ENCODE assay signal across 8 cellular contexts in the genomic region with DNA sequence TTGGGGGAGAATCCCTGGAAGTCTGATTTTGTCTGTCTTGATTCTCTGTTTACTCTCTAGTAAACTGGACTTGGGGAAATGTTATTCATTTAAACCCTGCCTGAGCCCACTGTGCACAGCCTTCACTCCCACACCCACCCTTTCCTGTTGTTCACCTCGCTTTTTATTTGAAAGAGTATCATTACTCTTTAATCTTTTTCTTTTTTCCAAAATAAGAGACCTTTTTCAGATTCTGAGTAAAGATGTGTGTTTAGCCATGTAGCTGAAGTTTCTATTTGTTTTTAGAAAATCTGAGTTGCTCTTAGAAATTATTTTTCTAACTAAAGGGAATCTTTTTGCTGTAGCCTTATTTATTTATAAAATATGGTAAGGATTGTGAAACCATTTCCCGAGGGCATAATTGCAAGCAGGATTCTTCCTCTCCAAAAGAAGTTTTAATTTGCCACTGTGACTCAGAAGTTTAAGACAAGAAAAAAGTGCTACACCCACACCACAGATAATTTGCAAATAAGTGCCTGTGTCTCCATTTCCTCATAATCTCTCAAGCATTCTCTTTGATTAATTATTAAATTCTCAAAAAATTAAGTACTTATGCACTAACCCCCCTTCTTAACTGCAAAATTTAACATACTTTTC. TPM values are rescaled to one million over a fixed set of nuclear protein-coding genes. Genes with fewer than 3 reads are reported as not detected.
DNase-seq lines count a peak whose midpoint lies in the region; ATAC-seq, FAIRE-seq and TF ChIP-seq lines count a peak whose summit lies in the region.

No MANE protein-coding gene starts in this region.

- H3K4me1 ChIP-seq in H9 (ENCODE audit: insufficient read depth, low read length) (no peaks in the 10 kb centered on the region), keratinocyte (ENCODE audit: control insufficient read depth, extremely low read depth, insufficient read depth, low read length) (peaks cover 34% of the 10 kb centered on the region), pancreas (peaks cover 0 to 12% (median 11%) of the 10 kb centered on the region in 3 donors)

- no peak overlapping the region for H3K56ac ChIP-seq in H9 (ENCODE audit: insufficient read length, low read depth, low read length)

- H4K5ac ChIP-seq in H9 (ENCODE audit: insufficient read length, low read depth, low read length) = no peak overlapping the region

- H4K20me1 ChIP-seq in H9 (ENCODE audit: control insufficient read depth, insufficient read depth, insufficient read length) = no peaks in the 10 kb centered on the region
- H4K20me1 ChIP-seq in keratinocyte (ENCODE audit: control insufficient read depth, extremely low read depth, insufficient read depth, low read length) = no peaks in the 10 kb centered on the region

- H3K4ac ChIP-seq in H9 (ENCODE audit: low read depth, low read length) = no peak overlapping the region

- H3K79me1 ChIP-seq in H9 (ENCODE audit: insufficient read depth, low read depth, low read length, poor library complexity, severe bottlenecking) = no peaks in the 10 kb centered on the region

- H2AFZ ChIP-seq in H9 (ENCODE audit: low read length) (no peak overlapping the region), keratinocyte (ENCODE audit: control insufficient read depth, low read length) (no peak overlapping the region)

- no peak overlapping the region for H4K8ac ChIP-seq in H9 (replicated peaks; ENCODE audit: insufficient read length, low read depth, low read length)

- no peaks in the 10 kb centered on the region for H3K9me3 ChIP-seq in H9 (ENCODE audit: control insufficient read depth, low read depth, low read length)
- no peaks in the 10 kb centered on the region for H3K9me3 ChIP-seq in keratinocyte (ENCODE audit: control insufficient read depth, low read depth, low read length)
- no peaks in the 10 kb centered on the region for H3K9me3 ChIP-seq in pancreas

- ATAC-seq in pancreas = no peak

- dilution Hi-C loops in keratinocyte (cut with MboI; ENCODE audit: extremely low pct_ligation_motif_present, low sequenced_read_pairs) = no loop called here

- no peak overlapping the region for H3K27ac ChIP-seq in H9 (ENCODE audit: insufficient read length, low read depth, low read length)
- H3K27ac ChIP-seq in keratinocyte (ENCODE audit: control insufficient read depth, insufficient read depth, low read length) = peak overlapping the region; percentile 80
- no peak overlapping the region for H3K27ac ChIP-seq in pancreas

- H3K9ac ChIP-seq in H9 (ENCODE audit: extremely low read depth, insufficient read length, low read length) = no peak overlapping the region
- peak overlapping the region; percentile 62 for H3K9ac ChIP-seq in keratinocyte (ENCODE audit: control insufficient read depth, extremely low read depth, insufficient read depth, low read length)

- H3K36me3 ChIP-seq in keratinocyte (ENCODE audit: control insufficient read depth in 2 of 2, extremely low read depth in 1 of 2, insufficient read depth in 2 of 2, low read length in 2 of 2) (peaks cover 0 to 2% of the 10 kb centered on the region in 2 experiments), pancreas (no peaks in the 10 kb centered on the region)

- no peak overlapping the region for H2BK15ac ChIP-seq in H9 (ENCODE audit: low read depth, low read length)

- no peak overlapping the region for H2BK5ac ChIP-seq in H9 (ENCODE audit: insufficient read length, low read length)

- H3K79me2 ChIP-seq in H9 (ENCODE audit: insufficient read depth, low read length) = no peaks in the 10 kb centered on the region
- H3K79me2 ChIP-seq in keratinocyte (ENCODE audit: control insufficient read depth, insufficient read depth, low read length) = peaks cover 11% of the 10 kb centered on the region

- peaks cover 12 to 13% of the 10 kb centered on the region in 2 experiments for H3K4me1 Mint-ChIP-seq in H9
- H3K4me1 Mint-ChIP-seq in activated naive CD8-positive, alpha-beta T cell treated with anti-CD3 and anti-CD28 coated beads for 36 hours = peaks cover 70% of the 10 kb centered on the region

- peak; percentile 20 for FAIRE-seq in keratinocyte (lab: Jason Lieb, UNC)
- FAIRE-seq in pancreas (lab: Jason Lieb, UNC) = no peak

- no peak for TF ChIP-seq CTCF in H9 (conservative IDR thresholded peaks at IDR 0.05)
- no peak for TF ChIP-seq CTCF in keratinocyte (optimal IDR thresholded peaks at IDR 0.05 in 1 of 3, IDR thresholded peaks at IDR 0.05 in 1 of 3, conservative IDR thresholded peaks at IDR 0.05 in 1 of 3; ENCODE audit: extremely low read depth in 1 of 3, insufficient read depth in 2 of 3, low read length in 3 of 3)
- no peak for TF ChIP-seq CTCF in pancreas (IDR thresholded peaks at IDR 0.05)

- H3K4me3 Mint-ChIP-seq in H9 = no peak overlapping the region
- peak overlapping the region; percentile 32 for H3K4me3 Mint-ChIP-seq in activated naive CD8-positive, alpha-beta T cell treated with anti-CD3 and anti-CD28 coated beads for 36 hours

- H2AK5ac ChIP-seq in H9 (ENCODE audit: insufficient read length, low read length) = no peak overlapping the region

- peaks cover 0 to under 1% of the 10 kb centered on the region in 2 experiments; a peak in 2 of 5 replicates for H3K9me3 Mint-ChIP-seq in H9
- H3K9me3 Mint-ChIP-seq in activated naive CD8-positive, alpha-beta T cell treated with anti-CD3 and anti-CD28 coated beads for 36 hours = peaks cover under 1% of the 10 kb centered on the region

- no CpG with 5 or more reads among the region's 2 CpGs for WGBS in H9 (ENCODE audit: extremely low coverage, insufficient read length, low lambda C conversion rate)
- 78 to 86% methylated on average over 2 of the region's 2 CpGs for WGBS in pancreas, 2 donors

- H3K4me3 ChIP-seq in keratinocyte (ENCODE audit: control insufficient read depth in 2 of 3, extremely low read depth in 1 of 3, insufficient read depth in 2 of 3, low read depth in 1 of 3, low read length in 3 of 3) (peak overlapping the region in 2 of 3 experiments; percentile 26 to 53), pancreas (no peak overlapping the region)

- H3K4me2 ChIP-seq in H9 (ENCODE audit: insufficient read depth, insufficient read length, low read length) (no peak overlapping the region), keratinocyte (ENCODE audit: control insufficient read depth, extremely low read depth, insufficient read depth, low read depth, low read length) (peak overlapping the region; percentile 86)

- H3K9me1 ChIP-seq in keratinocyte (ENCODE audit: control insufficient read depth, extremely low read depth, insufficient read depth, low read length) = no peaks in the 10 kb centered on the region

- intact Hi-C loops in pancreas (cut with DNase I) = no loop called here

- no peaks in the 10 kb centered on the region for H3K23me2 ChIP-seq in H9 (ENCODE audit: insufficient read length, low read depth, low read length, poor library complexity, severe bottlenecking)

- DNase-seq in A172 (ENCODE audit: low spot score) (peak; percentile 19), H9 (no peak), keratinocyte (ENCODE audit: low read depth, low spot score) (no peak), SW480 (ENCODE audit: low spot score) (no peak), NCI-H82 (lab: John Stamatoyannopoulos, UW) (no peak), pancreas (no peak), SKM-1 (lab: John Stamatoyannopoulos, UW; ENCODE audit: unreplicated experiment) (no peak)
- DNase-seq in activated naive CD8-positive, alpha-beta T cell treated with anti-CD3 and anti-CD28 coated beads for 36 hours = peak; percentile 20

- H2BK120ac ChIP-seq in H9 (ENCODE audit: low read depth, low read length, poor library complexity, severe bottlenecking) = no peak overlapping the region

- no peaks in the 10 kb centered on the region for H3K27me3 Mint-ChIP-seq in H9 (ENCODE audit: low read depth)
- no peaks in the 10 kb centered on the region for H3K27me3 Mint-ChIP-seq in activated naive CD8-positive, alpha-beta T cell treated with anti-CD3 and anti-CD28 coated beads for 36 hours

- H3K23ac ChIP-seq in H9 (ENCODE audit: insufficient read length, low read depth, low read length) = no peak overlapping the region

- peak overlapping the region in 2 of 3 experiments; percentile 52 to 54; a peak in 1 of 7 replicates for H3K27ac Mint-ChIP-seq in H9
- peak overlapping the region; percentile 88 for H3K27ac Mint-ChIP-seq in activated naive CD8-positive, alpha-beta T cell treated with anti-CD3 and anti-CD28 coated beads for 36 hours

- no peak overlapping the region for H3K18ac ChIP-seq in H9 (ENCODE audit: insufficient read length, low read depth, low read length)

- no peak overlapping the region for H3T11ph ChIP-seq in H9 (ENCODE audit: low read length)

- no peak overlapping the region for H4K91ac ChIP-seq in H9 (ENCODE audit: insufficient read length, low read depth, low read length)

- H2BK20ac ChIP-seq in H9 (ENCODE audit: low read depth, low read length, poor library complexity, severe bottlenecking) = no peak overlapping the region

- peaks cover 3 to 8% (median 5%) of the 10 kb centered on the region in 3 experiments for H3K36me3 Mint-ChIP-seq in H9 (ENCODE audit: insufficient read depth in 1 of 3, low read depth in 3 of 3)
- H3K36me3 Mint-ChIP-seq in activated naive CD8-positive, alpha-beta T cell treated with anti-CD3 and anti-CD28 coated beads for 36 hours = peaks cover 40% of the 10 kb centered on the region

- no peak overlapping the region for H3K14ac ChIP-seq in H9 (ENCODE audit: insufficient read depth, low read length)

- H3K27me3 ChIP-seq in H9 (ENCODE audit: insufficient read depth, low read length) = no peaks in the 10 kb centered on the region
- H3K27me3 ChIP-seq in keratinocyte (ENCODE audit: control insufficient read depth, extremely low read depth, insufficient read depth, low read length) = no peaks in the 10 kb centered on the region
- no peaks in the 10 kb centered on the region for H3K27me3 ChIP-seq in pancreas

- no peak overlapping the region for H2BK12ac ChIP-seq in H9 (ENCODE audit: insufficient read length, low read depth, low read length)

RNA-seq across cellular contexts. Expression of a gene that starts 43.4 kb away (rescaled TPM):
- total RNA-seq in A172 (2014; rRNA removed; shearing (Covaris generic)) = 16.0 and 16.4 TPM in 2 replicates
- total RNA-seq in H9 (2021) (21.5 and 24.4 TPM in 2 replicates), pancreas (10 to 100 TPM in 1 of 6 donors, 1 to 10 TPM in 5; 5.0 to 10.7 (median 6.3) TPM)
- total RNA-seq in activated naive CD8-positive, alpha-beta T cell treated with anti-CD3 and anti-CD28 coated beads for 36 hours = 10 to 100 TPM; 36.1 to 40.2 TPM
- polyA plus RNA-seq in keratinocyte (5.1 to 10.3 TPM (median 6.3 TPM) in 3 replicates), pancreas (1 to 10 TPM; 3.2 to 4.4 TPM)
- polyA plus RNA-seq in keratinocyte (2011; ENCODE audit: low read depth) = 14.7 TPM
- polyA plus RNA-seq in keratinocyte (2011; cell fraction: cytosol; rRNA removed) = 3.3 and 6.7 TPM in 2 replicates
- polyA plus RNA-seq in keratinocyte (2011; cell fraction: nucleus; rRNA removed) = 11.3 and 16.1 TPM in 2 replicates
- 5.1 and 7.1 TPM in 2 replicates for polyA plus RNA-seq in keratinocyte (2012; ENCODE audit: low replicate concordance)
- polyA minus RNA-seq in keratinocyte = 1.0 to 17.8 TPM (median 9.4 TPM) in 3 replicates
- polyA minus RNA-seq in keratinocyte (2011; cell fraction: cytosol; rRNA and poly(A)+ RNA removed) = 7.5 TPM
- polyA minus RNA-seq in keratinocyte (2011; cell fraction: nucleus; rRNA and poly(A)+ RNA removed) = 7.9 and 25.2 TPM in 2 replicates

Comparison
In these comparisons a context has a peak if more than half of its experiments do, and no peak if none do; other contexts are left out.
1. DNase-seq: peak in A172 (single experiment) and activated naive CD8-positive, alpha-beta T cell treated with anti-CD3 and anti-CD28 coated beads for 36 hours (single experiment); none in H9 (single experiment), keratinocyte (single experiment), SW480 (single experiment), NCI-H82 (single experiment), pancreas (0 of 6) and SKM-1 (single experiment).
2. H3K4me3 ChIP-seq: peak in keratinocyte (2 of 3); none in pancreas (0 of 4).